Comparison of ENCODE assay signal across 33 cellular contexts in the genomic region with DNA sequence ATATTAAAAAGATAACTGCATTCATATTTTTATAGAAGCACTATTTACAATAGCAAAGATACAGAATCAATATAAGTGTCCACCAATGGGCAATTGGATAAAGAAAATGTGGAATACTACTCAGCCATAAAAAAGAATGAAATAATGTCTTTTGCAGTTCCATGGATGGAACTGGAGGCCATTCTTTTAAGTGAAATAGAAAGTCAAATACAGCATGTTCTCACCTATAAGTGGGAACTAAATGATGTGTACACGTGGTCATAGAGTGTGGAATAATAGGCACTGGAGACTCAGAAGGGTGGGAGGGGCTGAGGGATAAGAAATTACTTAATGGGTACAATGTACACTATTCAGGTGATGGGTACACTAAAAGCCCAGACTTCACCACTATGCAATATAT.
"Had no signal": no experiment of that assay in that cellular context is flagged by ENCODE, and none has a peak within 500 bp of the region (broad histone marks: within the 10 kb centered on the region; RNA-seq: fewer than 3 reads in every experiment).

No MANE protein-coding gene starts in this region.

- H3K36me3 ChIP-seq: adrenal gland, brain microvascular endothelial cell, breast epithelium, cardiac muscle cell had no signal

- H3K27me3 ChIP-seq: adrenal gland, ascending aorta, body of pancreas, brain microvascular endothelial cell, breast epithelium, cardiac muscle cell had no signal

- H3K4me3 ChIP-seq: adrenal gland, ascending aorta, body of pancreas, breast epithelium, cardiac muscle cell had no signal

- FAIRE-seq: astrocyte, bronchial epithelial cell, colon had no signal

- H3K4me1 ChIP-seq: adrenal gland, ascending aorta, body of pancreas, breast epithelium had no signal

- H3K27ac ChIP-seq: adrenal gland, ascending aorta, body of pancreas, brain microvascular endothelial cell, breast epithelium, cardiac muscle cell had no signal

- ATAC-seq: activated naive CD4-positive, alpha-beta T cell treated with anti-CD3 and anti-CD28 coated beads, Interleukin-2, amount 50 U/mL, for 72 hours; activated naive CD8-positive, alpha-beta T cell treated with anti-CD3 and anti-CD28 coated beads, Interleukin-2, amount 50 U/mL, for 24 hours; activated T-cell treated with anti-CD3 and anti-CD28 coated beads, Interleukin-2, amount 50 U/mL, for 4 hours; activated T-cell treated with anti-CD3 and anti-CD28 coated beads, Interleukin-2, amount 50 U/mL, for 72 hours; activated T-helper 17 cell treated with anti-CD3 and anti-CD28 coated beads, Interleukin-2, amount 50 U/mL, for 72 hours; body of pancreas had no signal

- DNase-seq: activated effector memory CD4-positive, alpha-beta T cell treated with anti-CD3 and anti-CD28 coated beads, Interleukin-2, amount 50 U/mL, for 16 hours; activated effector memory CD4-positive, alpha-beta T cell treated with Interleukin-2 at 50 U/mL for 16 hours; activated gamma-delta T cell; activated gamma-delta T cell treated with Interleukin-2 at 50 U/mL for 16 hours; activated naive CD4-positive, alpha-beta T cell; activated naive CD4-positive, alpha-beta T cell treated with anti-CD3 and anti-CD28 coated beads for 36 hours; activated naive CD4-positive, alpha-beta T cell treated with anti-CD3 and anti-CD28 coated beads, Interleukin-2, amount 10 ng/mL, durations not matched to agents 7 days and 5 days; activated naive CD4-positive, alpha-beta T cell treated with anti-CD3 and anti-CD28 coated beads, Interleukin-2, amount 50 U/mL, for 16 hours; activated naive CD4-positive, alpha-beta T cell treated with Interleukin-2 at 50 U/mL for 16 hours; activated naive CD8-positive, alpha-beta T cell treated with anti-CD3 and anti-CD28 coated beads for 36 hours; activated naive CD8-positive, alpha-beta T cell treated with anti-CD3 and anti-CD28 coated beads, Interleukin-2, amount 10 ng/mL, durations not matched to agents 7 days and 5 days; activated naive CD8-positive, alpha-beta T cell treated with anti-CD3 and anti-CD28 coated beads, Interleukin-2, amount 50 U/mL, for 24 hours; activated T-cell treated with anti-CD3 and anti-CD28 coated beads, Interleukin-2, amount 50 U/mL, for 4 hours; activated T-cell treated with anti-CD3 and anti-CD28 coated beads, Interleukin-2, amount 50 U/mL, for 48 hours; activated T-cell treated with anti-CD3 and anti-CD28 coated beads, Interleukin-2, amount 50 U/mL, for 72 hours; adrenal gland; amniotic stem cell; amygdala; anterior cingulate cortex; aorta; body of pancreas; brain microvascular endothelial cell; caudate nucleus; central memory CD4-positive, alpha-beta T cell; cerebellar nuclear complex had no signal

- H3K9me3 ChIP-seq: adrenal gland, ascending aorta, body of pancreas, breast epithelium had no signal
